In the genomic region with DNA sequence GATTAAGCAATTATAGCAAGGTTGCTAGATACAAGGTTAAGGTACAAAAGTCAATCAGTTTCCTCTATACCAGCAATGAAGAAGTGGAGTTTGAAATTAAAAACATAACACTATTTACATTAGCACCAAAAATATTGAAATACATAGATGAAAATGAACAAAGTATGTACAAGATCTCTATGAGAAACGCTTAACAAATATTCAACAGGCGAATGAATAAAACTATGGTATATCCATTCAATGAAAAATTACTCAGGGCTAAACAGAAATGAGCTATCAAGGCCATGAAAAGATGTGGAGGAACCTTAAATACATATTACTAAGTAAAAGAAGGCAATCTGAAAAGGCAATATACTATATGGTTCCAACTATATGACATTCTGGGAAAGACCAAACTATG, we compare ENCODE assay signal across 33 cellular contexts.
"Had no signal": no experiment of that assay in that cellular context is flagged by ENCODE, and none has a peak within 500 bp of the region (broad histone marks: within the 10 kb centered on the region; RNA-seq: fewer than 3 reads in every experiment).

No MANE protein-coding gene starts in this region.

- H3K4me2 ChIP-seq: KMS-11 had no signal

- H3K4me3 ChIP-seq: MG63 had no signal

- H3K36me3 ChIP-seq: MG63 had no signal

- H3K27ac ChIP-seq: KMS-11 had no signal

- DNase-seq: Karpas-422, Kasumi-1, MG63, MM.1S, NCI-H1048, NCI-H1092, NCI-H1092 treated with DMSO at 0.1 percent for 48 hours, NCI-H1105, NCI-H1105 treated with DMSO at 0.1 percent for 48 hours, NCI-H1417, NCI-H1417 treated with DMSO at 0.1 percent for 48 hours, NCI-H1436, NCI-H1436 treated with DMSO at 0.1 percent for 48 hours, NCI-H146, NCI-H1694, NCI-H1694 treated with DMSO at 0.1 percent for 48 hours, NCI-H187, NCI-H187 treated with DMSO at 0.1 percent for 48 hours, NCI-H1930, NCI-H2029, NCI-H2029 treated with DMSO at 0.1 percent for 48 hours, NCI-H2081, NCI-H2081 treated with DMSO at 0.1 percent for 48 hours, NCI-H2107, NCI-H2171, NCI-H2171 treated with DMSO at 0.1 percent for 48 hours, NCI-H2227 treated with DMSO at 0.1 percent for 48 hours, NCI-H226, NCI-H345, NCI-H446, NCI-H446 treated with DMSO at 0.1 percent for 48 hours, NCI-H510A had no signal

- H3K9ac ChIP-seq: KMS-11 had no signal
